ENCODE assay signal across 8 cellular contexts in genomic region chr4:110195561-110196205, GRCh38. TPM values are rescaled to one million over a fixed set of nuclear protein-coding genes. Genes with fewer than 3 reads are reported as not detected.
DNase-seq lines count a peak whose midpoint lies in the region; ATAC-seq and TF ChIP-seq lines count a peak whose summit lies in the region.

No MANE protein-coding gene starts in this region.

- H3K4me1 ChIP-seq in RWPE2 (ENCODE audit: insufficient read depth, poor library complexity, severe bottlenecking) = peaks cover 34% of the 10 kb centered on the region

- no peaks in the 10 kb centered on the region for H3K27me3 ChIP-seq in RWPE2 (ENCODE audit: insufficient read depth, poor library complexity, severe bottlenecking)

- peak overlapping the region; percentile 92 for H3K4me3 Mint-ChIP-seq in endothelial cell (ENCODE audit: unreplicated experiment)
- H3K4me3 Mint-ChIP-seq in natural killer cell treated with Interleukin-12 subunit alpha and Interleukin-12 subunit beta and Interleukin-15 and Interleukin-18, amount 100 ng/mL, for 72 hours = peak overlapping the region; percentile 93

- TF ChIP-seq CTCF in RWPE2 (IDR thresholded peaks at IDR 0.05; ENCODE audit: poor library complexity, severe bottlenecking) (no peak), endothelial cell (IDR thresholded peaks at IDR 0.05; ENCODE audit: unreplicated experiment) (no peak)

- peak in 4 of 6 experiments; percentile 2 to 54 (median 12) for DNase-seq in stimulated activated naive CD4-positive, alpha-beta T cell (lab: John Stamatoyannopoulos, UW)
- DNase-seq in stimulated activated naive CD4-positive, alpha-beta T cell treated with Interleukin-2 at 50 U/mL for 16 hours (lab: John Stamatoyannopoulos, UW) = no peak
- DNase-seq in RWPE2 (ENCODE audit: low spot score) (no peak), endothelial cell (ENCODE audit: low spot score) (no peak), UCSD-AML1 (lab: John Stamatoyannopoulos, UW; ENCODE audit: unreplicated experiment) (no peak)
- DNase-seq in natural killer cell treated with Interleukin-12 subunit alpha and Interleukin-12 subunit beta and Interleukin-15 and Interleukin-18, amount 100 ng/mL, for 72 hours (ENCODE audit: low spot score) = no peak
- DNase-seq in activated effector memory CD4-positive, alpha-beta T cell treated with anti-CD3 and anti-CD28 coated beads, Interleukin-2, amount 50 U/mL, for 16 hours = no peak

- H3K27me3 Mint-ChIP-seq in endothelial cell (ENCODE audit: unreplicated experiment) = peaks cover 13% of the 10 kb centered on the region
- no peaks in the 10 kb centered on the region for H3K27me3 Mint-ChIP-seq in natural killer cell treated with Interleukin-12 subunit alpha and Interleukin-12 subunit beta and Interleukin-15 and Interleukin-18, amount 100 ng/mL, for 72 hours

- H3K9me3 Mint-ChIP-seq in endothelial cell (ENCODE audit: unreplicated experiment) = no peaks in the 10 kb centered on the region
- no peaks in the 10 kb centered on the region for H3K9me3 Mint-ChIP-seq in natural killer cell treated with Interleukin-12 subunit alpha and Interleukin-12 subunit beta and Interleukin-15 and Interleukin-18, amount 100 ng/mL, for 72 hours

- ATAC-seq in HG02973 (IDR thresholded peaks at IDR 0.05; ENCODE audit: unreplicated experiment) = peak; percentile 2
- peak; percentile 2; the same call in 2 of the 3 replicates for ATAC-seq in RWPE2 (ENCODE audit: low read depth)
- peak in 1 of 2 donors; percentile 10 for ATAC-seq in natural killer cell treated with Interleukin-12 subunit alpha and Interleukin-12 subunit beta and Interleukin-15 and Interleukin-18, amount 100 ng/mL, for 72 hours

- H3K9me3 ChIP-seq in RWPE2 (ENCODE audit: severe bottlenecking) = no peaks in the 10 kb centered on the region

- peaks cover 4% of the 10 kb centered on the region for H3K36me3 Mint-ChIP-seq in endothelial cell (ENCODE audit: low read depth, unreplicated experiment)
- H3K36me3 Mint-ChIP-seq in natural killer cell treated with Interleukin-12 subunit alpha and Interleukin-12 subunit beta and Interleukin-15 and Interleukin-18, amount 100 ng/mL, for 72 hours = peaks cover 6% of the 10 kb centered on the region

- H3K36me3 ChIP-seq in RWPE2 (ENCODE audit: low read depth) = peaks cover 37% of the 10 kb centered on the region

- H3K27ac Mint-ChIP-seq in endothelial cell (ENCODE audit: unreplicated experiment) = peak overlapping the region; percentile 87
- H3K27ac Mint-ChIP-seq in natural killer cell treated with Interleukin-12 subunit alpha and Interleukin-12 subunit beta and Interleukin-15 and Interleukin-18, amount 100 ng/mL, for 72 hours = peak overlapping the region; percentile 89 to 92

- H3K4me1 Mint-ChIP-seq in endothelial cell (ENCODE audit: unreplicated experiment) = peaks cover 24% of the 10 kb centered on the region
- H3K4me1 Mint-ChIP-seq in natural killer cell treated with Interleukin-12 subunit alpha and Interleukin-12 subunit beta and Interleukin-15 and Interleukin-18, amount 100 ng/mL, for 72 hours (ENCODE audit: low read depth in 2 of 2) = peaks cover 36 to 46% of the 10 kb centered on the region in 2 donors

- peak overlapping the region; percentile 73 for H3K4me3 ChIP-seq in RWPE2 (ENCODE audit: severe bottlenecking)

- peak overlapping the region; percentile 89 for H3K27ac ChIP-seq in RWPE2 (ENCODE audit: poor library complexity, severe bottlenecking)

RNA-seq across cellular contexts. Expression of gene ELOVL6, which starts 2.7 kb away (rescaled TPM):
- 31.0 TPM for total RNA-seq in endothelial cell (ENCODE audit: unreplicated experiment)
- 10 to 100 TPM; 20.2 to 26.5 TPM for total RNA-seq in natural killer cell treated with Interleukin-12 subunit alpha and Interleukin-12 subunit beta and Interleukin-15 and Interleukin-18, amount 100 ng/mL, for 72 hours

Comparison
In these comparisons a context has a peak if more than half of its experiments do, and no peak if none do; other contexts are left out.
1. DNase-seq: peak in stimulated activated naive CD4-positive, alpha-beta T cell (4 of 6); none in stimulated activated naive CD4-positive, alpha-beta T cell treated with Interleukin-2 at 50 U/mL for 16 hours (single experiment), RWPE2 (single experiment), endothelial cell (single experiment), natural killer cell treated with Interleukin-12 subunit alpha and Interleukin-12 subunit beta and Interleukin-15 and Interleukin-18, amount 100 ng/mL, for 72 hours (single experiment), UCSD-AML1 (single experiment) and activated effector memory CD4-positive, alpha-beta T cell treated with anti-CD3 and anti-CD28 coated beads, Interleukin-2, amount 50 U/mL, for 16 hours (single experiment).